14 cellular contexts compared by ENCODE assay signal in genomic region chr6:83169511-83169910, GRCh38.
"Had no signal": no experiment of that assay in that cellular context is flagged by ENCODE, and none has a peak within 500 bp of the region (broad histone marks: within the 10 kb centered on the region; RNA-seq: fewer than 3 reads in every experiment).

No MANE protein-coding gene starts in this region.

- H3K4me3 Mint-ChIP-seq: activated B cell treated with CpG ODN at 0.5 μM for 24 hours; activated CD4-positive, alpha-beta T cell treated with anti-CD3 and anti-CD28 coated beads, Interleukin-2, amount 10 ng/mL, durations not matched to agents 24 days and 14 days; naive thymus-derived CD8-positive, alpha-beta T cell; stimulated activated naive CD8-positive, alpha-beta T cell treated with anti-CD3 and anti-CD28 coated beads, Interleukin-15, amount 100 ng/mL, for 72 hours had no signal

- H3K4me3 ChIP-seq: lung, psoas muscle, sigmoid colon, testis had no signal

- H3K27me3 Mint-ChIP-seq: activated B cell treated with CpG ODN at 0.5 μM for 24 hours; activated CD4-positive, alpha-beta T cell treated with anti-CD3 and anti-CD28 coated beads, Interleukin-2, amount 10 ng/mL, durations not matched to agents 24 days and 14 days; naive thymus-derived CD8-positive, alpha-beta T cell; stimulated activated naive CD8-positive, alpha-beta T cell treated with anti-CD3 and anti-CD28 coated beads, Interleukin-15, amount 100 ng/mL, for 72 hours had no signal

- H3K4me1 ChIP-seq: psoas muscle, sigmoid colon, testis had no signal

- DNase-seq: activated B cell treated with CpG ODN at 0.5 μM for 24 hours; activated CD4-positive, alpha-beta T cell treated with anti-CD3 and anti-CD28 coated beads, Interleukin-2, amount 10 ng/mL, durations not matched to agents 24 days and 14 days; activated naive CD4-positive, alpha-beta T cell treated with Interleukin-2 at 50 U/mL for 16 hours; central memory CD4-positive, alpha-beta T cell; effector memory CD4-positive, alpha-beta T cell; hippocampal formation; naive thymus-derived CD8-positive, alpha-beta T cell; psoas muscle; sigmoid colon; stimulated activated CD4-positive, alpha-beta T cell treated with anti-CD3 and anti-CD28 coated beads, Interleukin-2, amount 100 ng/mL, for 48 hours; stimulated activated CD8-positive, alpha-beta memory T cell treated with anti-CD3 and anti-CD28 coated beads, Interleukin-4, amount 100 ng/mL, for 48 hours; stimulated activated naive CD8-positive, alpha-beta T cell treated with anti-CD3 and anti-CD28 coated beads, Interleukin-15, amount 100 ng/mL, for 72 hours; testis had no signal

- ATAC-seq: naive thymus-derived CD8-positive, alpha-beta T cell; psoas muscle; stimulated activated naive CD8-positive, alpha-beta T cell treated with anti-CD3 and anti-CD28 coated beads, Interleukin-15, amount 100 ng/mL, for 72 hours had no signal

- H3K27ac ChIP-seq: psoas muscle, sigmoid colon, testis had no signal

- H3K4me1 Mint-ChIP-seq: activated B cell treated with CpG ODN at 0.5 μM for 24 hours; naive thymus-derived CD8-positive, alpha-beta T cell; stimulated activated naive CD8-positive, alpha-beta T cell treated with anti-CD3 and anti-CD28 coated beads, Interleukin-15, amount 100 ng/mL, for 72 hours had no signal

- H3K27ac Mint-ChIP-seq: activated B cell treated with CpG ODN at 0.5 μM for 24 hours; activated CD4-positive, alpha-beta T cell treated with anti-CD3 and anti-CD28 coated beads, Interleukin-2, amount 10 ng/mL, durations not matched to agents 24 days and 14 days; stimulated activated naive CD8-positive, alpha-beta T cell treated with anti-CD3 and anti-CD28 coated beads, Interleukin-15, amount 100 ng/mL, for 72 hours had no signal

- H3K9me3 Mint-ChIP-seq: activated B cell treated with CpG ODN at 0.5 μM for 24 hours; activated CD4-positive, alpha-beta T cell treated with anti-CD3 and anti-CD28 coated beads, Interleukin-2, amount 10 ng/mL, durations not matched to agents 24 days and 14 days; naive thymus-derived CD8-positive, alpha-beta T cell; stimulated activated naive CD8-positive, alpha-beta T cell treated with anti-CD3 and anti-CD28 coated beads, Interleukin-15, amount 100 ng/mL, for 72 hours had no signal

- H3K9me3 ChIP-seq: psoas muscle, sigmoid colon, testis had no signal

- H3K27me3 ChIP-seq: sigmoid colon, testis had no signal
